ENCODE assay signal across 24 cellular contexts in genomic region chr2:233546101-233546500, GRCh38.
"Had no signal": no experiment of that assay in that cellular context is flagged by ENCODE, and none has a peak within 500 bp of the region (broad histone marks: within the 10 kb centered on the region; RNA-seq: fewer than 3 reads in every experiment).

No MANE protein-coding gene starts in this region.

- H3K36me3 ChIP-seq: breast epithelium, WERI-Rb-1 had no signal

- H3K9me3 ChIP-seq: breast epithelium, mucosa of descending colon, spleen, transverse colon had no signal

- H3K27ac ChIP-seq: breast epithelium, spleen, transverse colon, WERI-Rb-1 had no signal

- H3K4me1 Mint-ChIP-seq: activated T-helper 17 cell treated with anti-CD3 and anti-CD28 coated beads, Interleukin-2, amount 50 U/mL, for 72 hours had no signal

- H3K4me3 Mint-ChIP-seq: activated CD4-positive, alpha-beta memory T cell treated with anti-CD3 and anti-CD28 coated beads, Interleukin-2, amount 10 ng/mL, durations not matched to agents 7 days and 5 days; activated CD4-positive, alpha-beta T cell treated with anti-CD3 and anti-CD28 coated beads, Interleukin-2, amount 10 ng/mL, durations not matched to agents 24 days and 14 days; activated T-cell treated with anti-CD3 and anti-CD28 coated beads, Interleukin-2, amount 50 U/mL, for 4 hours; activated T-helper 17 cell treated with anti-CD3 and anti-CD28 coated beads, Interleukin-2, amount 50 U/mL, for 72 hours; nephron; T-helper 1 cell treated with Interleukin-12 subunit alpha and Interleukin-12 subunit beta and Interleukin-4 antibody, amounts not matched to agents 30 μg/mL and 1 μg/mL, for 36 hours had no signal

- H3K27me3 Mint-ChIP-seq: activated CD4-positive, alpha-beta memory T cell treated with anti-CD3 and anti-CD28 coated beads, Interleukin-2, amount 10 ng/mL, durations not matched to agents 7 days and 5 days; activated CD4-positive, alpha-beta T cell treated with anti-CD3 and anti-CD28 coated beads, Interleukin-2, amount 10 ng/mL, durations not matched to agents 24 days and 14 days; activated T-helper 17 cell treated with anti-CD3 and anti-CD28 coated beads, Interleukin-2, amount 50 U/mL, for 72 hours had no signal

- H3K9me3 Mint-ChIP-seq: activated CD4-positive, alpha-beta memory T cell treated with anti-CD3 and anti-CD28 coated beads, Interleukin-2, amount 10 ng/mL, durations not matched to agents 7 days and 5 days; activated CD4-positive, alpha-beta T cell treated with anti-CD3 and anti-CD28 coated beads, Interleukin-2, amount 10 ng/mL, durations not matched to agents 24 days and 14 days; activated naive CD4-positive, alpha-beta T cell treated with anti-CD3 and anti-CD28 coated beads, Interleukin-2, amount 50 U/mL, for 72 hours; activated T-cell treated with anti-CD3 and anti-CD28 coated beads, Interleukin-2, amount 50 U/mL, for 4 hours; activated T-helper 17 cell treated with anti-CD3 and anti-CD28 coated beads, Interleukin-2, amount 50 U/mL, for 72 hours; nephron; T-helper 1 cell treated with Interleukin-12 subunit alpha and Interleukin-12 subunit beta and Interleukin-4 antibody, amounts not matched to agents 30 μg/mL and 1 μg/mL, for 36 hours had no signal

- H3K4me1 ChIP-seq: breast epithelium had no signal

- H3K27ac Mint-ChIP-seq: activated CD4-positive, alpha-beta memory T cell treated with anti-CD3 and anti-CD28 coated beads, Interleukin-2, amount 10 ng/mL, durations not matched to agents 7 days and 5 days; activated CD4-positive, alpha-beta T cell treated with anti-CD3 and anti-CD28 coated beads, Interleukin-2, amount 10 ng/mL, durations not matched to agents 24 days and 14 days; activated naive CD4-positive, alpha-beta T cell treated with anti-CD3 and anti-CD28 coated beads, Interleukin-2, amount 50 U/mL, for 72 hours; activated T-helper 17 cell treated with anti-CD3 and anti-CD28 coated beads, Interleukin-2, amount 50 U/mL, for 72 hours; T-helper 1 cell treated with Interleukin-12 subunit alpha and Interleukin-12 subunit beta and Interleukin-4 antibody, amounts not matched to agents 30 μg/mL and 1 μg/mL, for 36 hours had no signal

- ATAC-seq: activated naive CD4-positive, alpha-beta T cell treated with anti-CD3 and anti-CD28 coated beads, Interleukin-2, amount 50 U/mL, for 72 hours; activated T-cell treated with anti-CD3 and anti-CD28 coated beads, Interleukin-2, amount 50 U/mL, for 4 hours; activated T-helper 17 cell treated with anti-CD3 and anti-CD28 coated beads, Interleukin-2, amount 50 U/mL, for 72 hours; esophagus mucosa; mucosa of descending colon; right cardiac atrium had no signal

- DNase-seq: activated CD4-positive, alpha-beta memory T cell treated with anti-CD3 and anti-CD28 coated beads, Interleukin-2, amount 10 ng/mL, durations not matched to agents 7 days and 5 days; activated CD4-positive, alpha-beta T cell treated with anti-CD3 and anti-CD28 coated beads, Interleukin-2, amount 10 ng/mL, durations not matched to agents 24 days and 14 days; activated CD4-positive, CD25-positive, alpha-beta regulatory T cell treated with anti-CD3 and anti-CD28 coated beads, Interleukin-2, amount 50 U/mL, for 72 hours; activated gamma-delta T cell treated with Interleukin-2 at 50 U/mL for 16 hours; activated T-cell treated with anti-CD3 and anti-CD28 coated beads, Interleukin-2, amount 50 U/mL, for 4 hours; central memory CD4-positive, alpha-beta T cell; foreskin fibroblast; left cardiac atrium; left ventricle myocardium superior; mucosa of descending colon; occipital lobe; right cardiac atrium; spleen; stimulated activated naive CD4-positive, alpha-beta T cell; SW 1271; T1000; transverse colon; WERI-Rb-1 had no signal

- H3K4me3 ChIP-seq: breast epithelium, mucosa of descending colon, spleen, transverse colon had no signal

- H3K27me3 ChIP-seq: breast epithelium, spleen, transverse colon had no signal
